In the genomic region with DNA sequence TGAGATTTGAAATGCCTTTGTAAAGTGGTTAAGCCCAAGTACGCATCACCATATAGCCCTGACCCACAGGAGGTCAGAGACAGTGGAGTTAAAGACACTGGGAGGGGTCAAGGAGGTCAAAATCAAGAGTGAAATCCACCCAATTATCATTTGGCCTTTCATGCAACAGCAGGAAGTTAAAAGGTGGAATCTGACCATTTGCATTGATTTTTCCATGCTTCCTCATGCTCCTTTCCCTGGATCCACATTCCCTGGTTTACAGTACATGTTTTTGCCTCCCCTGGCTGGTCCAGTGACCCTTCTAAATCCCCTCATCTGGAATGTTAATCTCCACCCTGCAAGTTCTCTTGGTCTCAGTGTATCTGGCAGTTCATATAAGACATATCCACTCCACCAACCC, we compare ENCODE assay signal across 21 cellular contexts. TPM values are rescaled to one million over a fixed set of nuclear protein-coding genes. Genes with fewer than 3 reads are reported as not detected.
A peak's percentile ranks its signal among the peaks of the same experiment; 100 is the strongest.
DNase-seq lines count a peak whose midpoint lies in the region; ATAC-seq, FAIRE-seq and TF ChIP-seq lines count a peak whose summit lies in the region.
"Had no signal": no experiment of that assay in that cellular context is flagged by ENCODE, and none has a peak within 500 bp of the region (broad histone marks: within the 10 kb centered on the region; RNA-seq: fewer than 3 reads in every experiment).

No MANE protein-coding gene starts in this region.

- no peaks in the 10 kb centered on the region for H3K9me3 Mint-ChIP-seq in activated naive CD4-positive, alpha-beta T cell treated with anti-CD3 and anti-CD28 coated beads for 36 hours

- H4K20me1 ChIP-seq in HepG2 (ENCODE audit: insufficient read depth, low read length) (no peaks in the 10 kb centered on the region), neural cell (ENCODE audit: insufficient read depth) (no peaks in the 10 kb centered on the region)
- H4K20me1 ChIP-seq: BLaER1 had no signal

- no peaks in the 10 kb centered on the region for H3K9me3 ChIP-seq in cardiac muscle cell (ENCODE audit: low read depth)
- H3K9me3 ChIP-seq in heart left ventricle = no peaks in the 10 kb centered on the region
- no peaks in the 10 kb centered on the region for H3K9me3 ChIP-seq in HepG2 (ENCODE audit: low read length)
- H3K9me3 ChIP-seq in neural cell (ENCODE audit: low read length) = no peaks in the 10 kb centered on the region
- H3K9me3 ChIP-seq: A549, BLaER1 had no signal

- H3K4me1 ChIP-seq in cardiac muscle cell (ENCODE audit: low read depth) = peaks cover 56% of the 10 kb centered on the region
- H3K4me1 ChIP-seq in heart left ventricle = no peaks in the 10 kb centered on the region
- H3K4me1 ChIP-seq in HepG2 (ENCODE audit: insufficient read depth, low read length) = peaks cover 4% of the 10 kb centered on the region
- H3K4me1 ChIP-seq: A549, BLaER1 had no signal

- no peak for TF ChIP-seq EP300 in HepG2 (IDR thresholded peaks at IDR 0.05; ENCODE audit: low read depth in 2 of 2, low read length in 2 of 2)
- no peak for TF ChIP-seq EP300 in HepG2 (CRISPR knock-in tag; IDR thresholded peaks at IDR 0.05; ENCODE audit: borderline replicate concordance)
- TF ChIP-seq EP300 in neural cell (conservative IDR thresholded peaks at IDR 0.05; ENCODE audit: poor library complexity, severe bottlenecking) = no peak

- no peaks in the 10 kb centered on the region for H3F3A ChIP-seq in neural cell (ENCODE audit: insufficient read depth, low read length, poor library complexity, severe bottlenecking)

- H3K9ac ChIP-seq in HepG2 (ENCODE audit: insufficient read depth, low read depth, low read length) (no peak overlapping the region), neural cell (ENCODE audit: low read length) (no peak overlapping the region)
- H3K9ac ChIP-seq: BLaER1, GM23248 had no signal

- peaks cover 8% of the 10 kb centered on the region for H3K27me3 Mint-ChIP-seq in activated naive CD4-positive, alpha-beta T cell treated with anti-CD3 and anti-CD28 coated beads for 36 hours (ENCODE audit: low read depth)

- TF ChIP-seq RAD21 in HepG2 (CRISPR knock-in tag; IDR thresholded peaks at IDR 0.05) (no peak), neural cell (conservative IDR thresholded peaks at IDR 0.05) (no peak)

- 86 to 89% (median 88%) methylated on average over 1 of the region's 1 CpG for WGBS in heart left ventricle, 4 donors
- WGBS in HepG2 (ENCODE audit: low lambda C conversion rate) = 29% methylated on average over 1 of the region's 1 CpG

- H3K4me3 ChIP-seq in cardiac muscle cell (no peak overlapping the region), heart left ventricle (no peak overlapping the region), HepG2 (replicated peaks in 1 of 3; ENCODE audit: insufficient read depth in 1 of 3, low read depth in 2 of 3, low read length in 3 of 3) (no peak overlapping the region), neural cell (ENCODE audit: low read length) (peak overlapping the region; percentile 36)
- H3K4me3 ChIP-seq: A549, BLaER1, GM23248 had no signal

- H3K27me3 ChIP-seq in cardiac muscle cell = no peaks in the 10 kb centered on the region
- peaks cover 0 to 4% (median 0%) of the 10 kb centered on the region in 9 donors for H3K27me3 ChIP-seq in heart left ventricle
- no peaks in the 10 kb centered on the region for H3K27me3 ChIP-seq in HepG2 (ENCODE audit: control insufficient read depth in 1 of 2, insufficient read depth in 2 of 2, low read length in 2 of 2)
- H3K27me3 ChIP-seq in neural cell (ENCODE audit: insufficient read depth, low read depth, low read length) = no peaks in the 10 kb centered on the region
- H3K27me3 ChIP-seq: BLaER1 had no signal

- TF ChIP-seq CTCF in cardiac muscle cell (IDR thresholded peaks at IDR 0.05; ENCODE audit: low read depth, low read length) = no peak
- TF ChIP-seq CTCF in heart left ventricle (IDR thresholded peaks at IDR 0.05) = no peak
- TF ChIP-seq CTCF in HepG2 (CRISPR knock-in tag; IDR thresholded peaks at IDR 0.05) = no peak
- no peak for TF ChIP-seq CTCF in neural cell (IDR thresholded peaks at IDR 0.05; ENCODE audit: poor library complexity, severe bottlenecking)

- H3K27ac Mint-ChIP-seq in activated naive CD4-positive, alpha-beta T cell treated with anti-CD3 and anti-CD28 coated beads for 36 hours = no peak overlapping the region
- H3K27ac Mint-ChIP-seq: CD14-positive monocyte; CD4-positive, alpha-beta memory T cell had no signal

- DNase-seq in cardiac muscle cell (ENCODE audit: low read depth in 1 of 2, low spot score in 1 of 2) (no peak), heart left ventricle (no peak), HepG2 (ENCODE audit: low spot score) (no peak), AG08395 (ENCODE audit: low spot score) (no peak), left colon (no peak)
- DNase-seq in activated naive CD4-positive, alpha-beta T cell treated with anti-CD3 and anti-CD28 coated beads for 36 hours = no peak
- no peak for DNase-seq in activated naive CD4-positive, alpha-beta T cell treated with Interleukin-2 at 50 U/mL for 16 hours
- DNase-seq: CD4-positive, alpha-beta memory T cell; DND-41; EL; GM23248; HCEC 1CT; IMR-90 had no signal

- no peak overlapping the region for H3K4me2 ChIP-seq in HepG2 (ENCODE audit: low read depth, low read length)
- no peak overlapping the region for H3K4me2 ChIP-seq in neural cell (ENCODE audit: low read length)
- H3K4me2 ChIP-seq: A549, BLaER1 had no signal

- H3K27ac ChIP-seq in cardiac muscle cell = peak overlapping the region; percentile 68
- no peak overlapping the region for H3K27ac ChIP-seq in heart left ventricle
- H3K27ac ChIP-seq in HepG2 (ENCODE audit: extremely low read length, insufficient read depth, low read length) = no peak overlapping the region
- no peak overlapping the region for H3K27ac ChIP-seq in neural cell (ENCODE audit: low read length)
- H3K27ac ChIP-seq: 22Rv1, A549, BLaER1, GM23248 had no signal

- POLR2A ChIA-PET in HepG2 (lab: Yijun Ruan, JAX) = no interaction called here

- intact Hi-C loops in heart left ventricle (cut with DNase I) (no loop called here), HepG2 (cut with micrococcal nuclease; ENCODE audit: unreplicated experiment) (no loop called here), left colon (cut with DNase I, micrococcal nuclease) (no loop called here)
- intact Hi-C loops in activated naive CD4-positive, alpha-beta T cell treated with anti-CD3 and anti-CD28 coated beads for 36 hours (cut with micrococcal nuclease) = no loop called here

- H3K4me3 Mint-ChIP-seq in activated naive CD4-positive, alpha-beta T cell treated with anti-CD3 and anti-CD28 coated beads for 36 hours = no peak overlapping the region
- H3K4me3 Mint-ChIP-seq: CD14-positive monocyte; CD4-positive, alpha-beta memory T cell had no signal

- H3K9me2 ChIP-seq in neural cell (ENCODE audit: insufficient read depth, low read length) = no peaks in the 10 kb centered on the region

- H3K36me3 Mint-ChIP-seq in activated naive CD4-positive, alpha-beta T cell treated with anti-CD3 and anti-CD28 coated beads for 36 hours (ENCODE audit: low read depth) = no peaks in the 10 kb centered on the region
- H3K36me3 Mint-ChIP-seq: CD14-positive monocyte; CD4-positive, alpha-beta memory T cell had no signal

- CTCF ChIA-PET in HepG2 (lab: Yijun Ruan, JAX; ENCODE audit: low intra/inter-chr PET ratio, low total read pairs) = no interaction called here
- CTCF ChIA-PET in activated naive CD4-positive, alpha-beta T cell treated with anti-CD3 and anti-CD28 coated beads for 36 hours (lab: Charles Lee) = no interaction called here

- no peak for FAIRE-seq in HepG2 (lab: Jason Lieb, UNC)
- FAIRE-seq: A549, G401.6, GM12891, GM19239 had no signal

- ATAC-seq in heart left ventricle = no peak
- no peak; the same call in 2 of the 3 replicates for ATAC-seq in HepG2
- ATAC-seq in left colon = no peak
- ATAC-seq: A549 had no signal

- H3K36me3 ChIP-seq in cardiac muscle cell (no peaks in the 10 kb centered on the region), heart left ventricle (no peaks in the 10 kb centered on the region), HepG2 (replicated peaks in 1 of 2; ENCODE audit: control insufficient read depth in 1 of 2, insufficient read depth in 2 of 2, low read length in 2 of 2) (no peaks in the 10 kb centered on the region), neural cell (ENCODE audit: insufficient read depth, low read length) (no peaks in the 10 kb centered on the region)
- H3K36me3 ChIP-seq: BLaER1 had no signal

- H3K4me1 Mint-ChIP-seq in activated naive CD4-positive, alpha-beta T cell treated with anti-CD3 and anti-CD28 coated beads for 36 hours (ENCODE audit: low read depth) = no peaks in the 10 kb centered on the region
- H3K4me1 Mint-ChIP-seq: CD14-positive monocyte; CD4-positive, alpha-beta memory T cell had no signal

- no peak for TF ChIP-seq POLR2A in heart left ventricle (IDR thresholded peaks at IDR 0.05)
- TF ChIP-seq POLR2A in HepG2 (IDR thresholded peaks at IDR 0.05; ENCODE audit: insufficient read depth in 1 of 2, low read depth in 2 of 2, low read length in 2 of 2) = no peak

- in situ Hi-C loops in HepG2 (cut with HindIII; ENCODE audit: extremely low pct_ligation_motif_present, low pct_unique_long_range_greater_than_20kb) = no loop called here

- no TSS peak for BruUV-seq in HepG2 (replicated peaks; lab: Mats Ljungman, UMichigan)

- H2AFZ ChIP-seq in HepG2 (ENCODE audit: low read length) (no peak overlapping the region), neural cell (ENCODE audit: low read depth, low read length) (no peak overlapping the region)
- H2AFZ ChIP-seq: GM23248 had no signal

- H3K79me2 ChIP-seq in HepG2 (ENCODE audit: insufficient read depth, low read length) (no peaks in the 10 kb centered on the region), neural cell (replicated peaks; ENCODE audit: insufficient read depth, low read length) (no peaks in the 10 kb centered on the region)

RNA-seq across cellular contexts. Expression of gene TOM1L1, which starts 36.6 kb away (rescaled TPM):
- 26.4 and 37.7 TPM in 2 replicates for total RNA-seq in cardiac muscle cell
- 23.7 and 33.5 TPM in 2 replicates for polyA plus RNA-seq in cardiac muscle cell
- 10 to 100 TPM in 3 of 9 donors, 1 to 10 TPM in 6; 7.2 to 19.7 (median 9.9) TPM for total RNA-seq in heart left ventricle
- 1 to 10 TPM; 6.1 to 7.9 TPM for polyA plus RNA-seq in heart left ventricle
- 45.3 and 61.1 TPM in 2 replicates for total RNA-seq in HepG2 (2016; rRNA removed; fragmentation: Illumina TruSeq; extraction: Trizol)
- total RNA-seq in HepG2 (2016; cell fraction: cytosol; rRNA removed; fragmentation: Illumina TruSeq; extraction: Trizol; ENCODE audit: low read depth) = 28.6 and 30.2 TPM in 2 replicates
- total RNA-seq in HepG2 (2016; cell fraction: insoluble cytoplasmic fraction; rRNA removed; fragmentation: Illumina TruSeq; extraction: Trizol) = 45.9 and 62.2 TPM in 2 replicates
- total RNA-seq in HepG2 (2016; cell fraction: membrane; rRNA removed; fragmentation: Illumina TruSeq; extraction: Trizol) = 39.2 and 43.9 TPM in 2 replicates
- total RNA-seq in HepG2 (2016; cell fraction: nucleus; rRNA removed; fragmentation: Illumina TruSeq; extraction: Trizol) = 41.5 and 51.4 TPM in 2 replicates
- polyA plus RNA-seq in HepG2 (2011; rRNA removed) = 38.8 and 51.3 TPM in 2 replicates
- polyA plus RNA-seq in HepG2 (2011; cell fraction: cytosol; rRNA removed) = 22.9 and 29.4 TPM in 2 replicates
- 23.5 and 24.7 TPM in 2 replicates for polyA plus RNA-seq in HepG2 (2011; cell fraction: nucleus; rRNA removed)
- 28.8 and 38.0 TPM in 2 replicates for polyA plus RNA-seq in HepG2 (2012)
- polyA plus RNA-seq in HepG2 (2016; cell fraction: cytosol; fragmentation: Illumina TruSeq; extraction: Trizol; ENCODE audit: low read depth) = 14.7 and 16.9 TPM in 2 replicates
- 56.0 and 63.4 TPM in 2 replicates for polyA plus RNA-seq in HepG2 (2016; cell fraction: insoluble cytoplasmic fraction; fragmentation: Illumina TruSeq; extraction: Trizol; ENCODE audit: low read depth)
- 28.5 and 30.9 TPM in 2 replicates for polyA plus RNA-seq in HepG2 (2016; cell fraction: membrane; fragmentation: Illumina TruSeq; extraction: Trizol; ENCODE audit: low read depth)
- polyA plus RNA-seq in HepG2 (2016; cell fraction: nucleus; fragmentation: Illumina TruSeq; extraction: Trizol; ENCODE audit: insufficient read depth, low read depth) = 37.2 and 42.8 TPM in 2 replicates
- polyA minus RNA-seq in HepG2 (2011; rRNA and poly(A)+ RNA removed; ENCODE audit: low replicate concordance) = 19.0 and 30.3 TPM in 2 replicates
- 22.2 and 25.2 TPM in 2 replicates for polyA minus RNA-seq in HepG2 (2011; cell fraction: cytosol; rRNA and poly(A)+ RNA removed)
- polyA minus RNA-seq in HepG2 (2011; cell fraction: nucleus; rRNA and poly(A)+ RNA removed) = 58.6 and 71.1 TPM in 2 replicates
- 7.4 and 13.6 TPM in 2 replicates for polyA plus RNA-seq in neural cell
- polyA minus RNA-seq in neural cell = 6.1 and 9.0 TPM in 2 replicates
- total RNA-seq in activated naive CD4-positive, alpha-beta T cell treated with anti-CD3 and anti-CD28 coated beads for 36 hours = 1 to 10 TPM; 1.2 to 1.3 TPM
- total RNA-seq in left colon = 10 to 100 TPM; 64.0 to 69.1 TPM
- polyA plus RNA-seq: CD14-positive monocyte had no signal
